10 cellular contexts compared by ENCODE assay signal in genomic region chr1:77825356-77825709, GRCh38. TPM values are rescaled to one million over a fixed set of nuclear protein-coding genes. Genes with fewer than 3 reads are reported as not detected.
DNase-seq lines count a peak whose midpoint lies in the region; ATAC-seq, FAIRE-seq and TF ChIP-seq lines count a peak whose summit lies in the region.
"Had no signal": no experiment of that assay in that cellular context is flagged by ENCODE, and none has a peak within 500 bp of the region (broad histone marks: within the 10 kb centered on the region; RNA-seq: fewer than 3 reads in every experiment).

No MANE protein-coding gene starts in this region.

- H3K4me1 ChIP-seq in aorta (ENCODE audit: control insufficient read depth in 1 of 2, insufficient read depth in 2 of 2, low read length in 2 of 2), result no peaks in the 10 kb centered on the region
- H3K4me1 ChIP-seq: parathyroid adenoma had no signal

- H3K9me3 ChIP-seq in aorta (ENCODE audit: control insufficient read depth, low read length), result no peaks in the 10 kb centered on the region

- no peak for FAIRE-seq in D721Med (lab: Jason Lieb, UNC)

- no peak overlapping the region for H3K4me3 ChIP-seq in aorta (ENCODE audit: low read length in 2 of 2)
- H3K4me3 ChIP-seq: SK-N-MC had no signal

- intact Hi-C loops in aorta (cut with DNase I), result no loop called here

- no peak overlapping the region for H3K27ac Mint-ChIP-seq in WTC11

- H3K4me3 Mint-ChIP-seq in WTC11, result no peak overlapping the region

- H3K27ac ChIP-seq in aorta (ENCODE audit: low read depth in 1 of 2, low read length in 2 of 2), result peak overlapping the region in 1 of 2 donors; percentile 50
- H3K27ac ChIP-seq: parathyroid adenoma had no signal

- WGBS in aorta, 2 donors, result 4 to 6% methylated on average over 4 of the region's 4 CpGs

- TF ChIP-seq CTCF in D721Med (IDR thresholded peaks at IDR 0.05; ENCODE audit: insufficient read depth, missing control alignments), result peak; percentile 38
- no peak for TF ChIP-seq CTCF in WTC11 (IDR thresholded peaks at IDR 0.05)

- no peaks in the 10 kb centered on the region for H3K27me3 Mint-ChIP-seq in WTC11 (ENCODE audit: low read depth)

- peak; percentile 82 for ATAC-seq in GM21367 (IDR thresholded peaks at IDR 0.05; ENCODE audit: unreplicated experiment)
- peak; percentile 88 for ATAC-seq in WTC11
- peak; percentile 74 for ATAC-seq in aorta (ENCODE audit: low FRiP score)

- H3K4me1 Mint-ChIP-seq in WTC11, result no peaks in the 10 kb centered on the region

- POLR2A ChIA-PET in WTC11 (lab: Charles Lee), result no interaction called here

- peaks cover 8% of the 10 kb centered on the region for H3K9me3 Mint-ChIP-seq in WTC11

- no peaks in the 10 kb centered on the region for H3K27me3 ChIP-seq in aorta (ENCODE audit: control insufficient read depth in 1 of 2, insufficient read depth in 2 of 2, low read length in 1 of 2)

- DNase-seq in D721Med (ENCODE audit: insufficient read length, low spot score), result no peak
- DNase-seq in NCI-H1105 (lab: John Stamatoyannopoulos, UW), result peak; percentile 4
- no peak for DNase-seq in WTC11 (ENCODE audit: low spot score)
- DNase-seq in iPS-NIHi11 (ENCODE audit: low spot score), result peak; percentile 15
- no peak for DNase-seq in aorta
- no peak for DNase-seq in stimulated activated CD4-positive, alpha-beta T cell treated with anti-CD3 and anti-CD28 coated beads, Interleukin-4, amount 100 ng/mL, for 4 hours
- DNase-seq in inferior parietal cortex (ENCODE audit: extremely low spot score), result no peak

- no peaks in the 10 kb centered on the region for H3K36me3 ChIP-seq in aorta (ENCODE audit: control insufficient read depth in 1 of 2, insufficient read depth in 2 of 2, low read length in 1 of 2)

- CTCF ChIA-PET in WTC11 (lab: Charles Lee), result interaction anchor here (0.6 to 2.5 kb wide), 3 partner anchors 75 to 224 kb away, joined by 3 to 11 read pairs (median 5); no protein-coding TSS in a partner anchor

- peaks cover 11% of the 10 kb centered on the region for H3K36me3 Mint-ChIP-seq in WTC11

TF ChIP-seq in WTC11, 78 proteins besides CTCF, POLR2A, EP300 and RAD21:
- no peak for TF ChIP-seq HMGXB4 (CRISPR knock-in tag; IDR thresholded peaks at IDR 0.05)

RNA-seq across cellular contexts. Expression of gene MIGA1, which starts 45.9 kb away (rescaled TPM):
- 6.0 to 6.3 TPM (median 6.2 TPM) in 3 replicates for total RNA-seq in WTC11 (2021)
- total RNA-seq in aorta, result 10 to 100 TPM; 18.6 to 22.0 TPM
- 1 to 10 TPM; 2.5 to 5.6 TPM for polyA plus RNA-seq in aorta

Comparison
In these comparisons a context has a peak if more than half of its experiments do, and no peak if none do; other contexts are left out.
1. DNase-seq: peak in NCI-H1105 (single experiment) and iPS-NIHi11 (single experiment); none in D721Med (single experiment), WTC11 (single experiment), aorta (0 of 2), stimulated activated CD4-positive, alpha-beta T cell treated with anti-CD3 and anti-CD28 coated beads, Interleukin-4, amount 100 ng/mL, for 4 hours (0 of 2) and inferior parietal cortex (single experiment).
2. Peak in every context shown above with its lines, with median percentiles within 50 percentile points of each other: ATAC-seq.